ENCODE assay signal across 8 cellular contexts in genomic region chr11:83816572-83817187, GRCh38.
DNase-seq lines count a peak whose midpoint lies in the region; ATAC-seq and TF ChIP-seq lines count a peak whose summit lies in the region.

No MANE protein-coding gene starts in this region.

- BruUV-seq in HCT116 (replicated peaks; lab: Mats Ljungman, UMichigan): no TSS peak

- no peaks in the 10 kb centered on the region for H3K4me1 Mint-ChIP-seq in activated T-cell treated with anti-CD3 and anti-CD28 coated beads, Interleukin-2, amount 50 U/mL, for 72 hours (ENCODE audit: low read depth)

- DNase-seq in Ammon's horn (ENCODE audit: low spot score): peak; percentile 51
- no peak for DNase-seq in HCT116 (ENCODE audit: low read depth, low spot score)
- DNase-seq in SHP77 treated with DMSO at 0.1 percent for 48 hours (lab: John Stamatoyannopoulos, UW): peak; percentile 25
- DNase-seq in foreskin keratinocyte: no peak
- no peak for DNase-seq in HEK293T (ENCODE audit: extremely low spot score)
- no peak for DNase-seq in GM19238 (ENCODE audit: insufficient read length, low spot score)
- DNase-seq in activated T-cell treated with anti-CD3 and anti-CD28 coated beads, Interleukin-2, amount 50 U/mL, for 72 hours: no peak

- no peaks in the 10 kb centered on the region for H3K9me3 ChIP-seq in HCT116 (ENCODE audit: control insufficient read depth in 1 of 2, insufficient read depth in 1 of 2, low read depth in 1 of 2, low read length in 2 of 2)

- no peaks in the 10 kb centered on the region for H3K36me3 Mint-ChIP-seq in activated T-cell treated with anti-CD3 and anti-CD28 coated beads, Interleukin-2, amount 50 U/mL, for 72 hours (ENCODE audit: insufficient read depth in 2 of 2)

- peak; percentile 32; the same call in 1 of the 2 replicates for ATAC-seq in HCT116
- peak; percentile 38 for ATAC-seq in foreskin keratinocyte
- no peak for ATAC-seq in HG02798 (IDR thresholded peaks at IDR 0.05; ENCODE audit: poor library complexity, unreplicated experiment)
- ATAC-seq in activated T-cell treated with anti-CD3 and anti-CD28 coated beads, Interleukin-2, amount 50 U/mL, for 72 hours (replicated peaks in 1 of 2): no peak

- no peaks in the 10 kb centered on the region for H4K20me1 ChIP-seq in HCT116 (ENCODE audit: insufficient read depth)

- peaks cover 17% of the 10 kb centered on the region for H3K27me3 Mint-ChIP-seq in activated T-cell treated with anti-CD3 and anti-CD28 coated beads, Interleukin-2, amount 50 U/mL, for 72 hours (ENCODE audit: low read depth)

- POLR2A ChIA-PET in HCT116 (lab: Charles Lee): no interaction called here
- POLR2A ChIA-PET in HEK293T (lab: Yijun Ruan, JAX): no interaction called here

- H3K9me3 Mint-ChIP-seq in activated T-cell treated with anti-CD3 and anti-CD28 coated beads, Interleukin-2, amount 50 U/mL, for 72 hours: no peaks in the 10 kb centered on the region

- H3K27ac Mint-ChIP-seq in activated T-cell treated with anti-CD3 and anti-CD28 coated beads, Interleukin-2, amount 50 U/mL, for 72 hours: no peak overlapping the region

- no peak overlapping the region for H3K27ac ChIP-seq in HCT116 (ENCODE audit: low read depth, low read length)
- no peak overlapping the region for H3K27ac ChIP-seq in foreskin keratinocyte

- TF ChIP-seq CTCF in HCT116 (IDR thresholded peaks at IDR 0.05 in 2 of 3, conservative IDR thresholded peaks at IDR 0.05 in 1 of 3; ENCODE audit: borderline replicate concordance in 1 of 3, insufficient read depth in 1 of 3, low read depth in 2 of 3, low read length in 2 of 3): peak; percentile 31 to 70 (median 50); a peak in 4 of 6 replicates
- peak; percentile 79 for TF ChIP-seq CTCF in foreskin keratinocyte (conservative IDR thresholded peaks at IDR 0.05)

- H3K79me2 ChIP-seq in HCT116 (ENCODE audit: insufficient read depth, low read length): no peaks in the 10 kb centered on the region

- intact Hi-C loops in HCT116 (cut with micrococcal nuclease): loop anchor here (1.0 to 5.0 kb wide), 2 partner anchors 523 to 574 kb away; no protein-coding TSS in a partner anchor

- no peak overlapping the region for H3K4me3 ChIP-seq in HCT116 (replicated peaks in 1 of 2; ENCODE audit: low read depth in 1 of 2, low read length in 2 of 2)

- CTCF ChIA-PET in HCT116 (lab: Charles Lee): interaction anchor here (0.9 to 6.0 kb wide), 3 partner anchors 11 to 949 kb away, joined by 4 to 31 read pairs (median 5); no protein-coding TSS in a partner anchor
- CTCF ChIA-PET in HEK293T (lab: Yijun Ruan, JAX): interaction anchor here (1.3 to 2.1 kb wide), 2 partner anchors 524 to 581 kb away, joined by 4 to 6 read pairs; no protein-coding TSS in a partner anchor

- H3K4me1 ChIP-seq in HCT116 (ENCODE audit: control insufficient read depth in 1 of 2, insufficient read depth in 2 of 2, low read length in 2 of 2) (peaks cover 0 to 4% of the 10 kb centered on the region in 2 experiments; a peak in 1 of 4 replicates), foreskin keratinocyte (peaks cover 8% of the 10 kb centered on the region)

- no peaks in the 10 kb centered on the region for H3K9me2 ChIP-seq in HCT116 (ENCODE audit: insufficient read depth)

- H3K9ac ChIP-seq in HCT116 (ENCODE audit: low read length): no peak overlapping the region

- no peak overlapping the region for H2AFZ ChIP-seq in HCT116 (ENCODE audit: low read depth, low read length, poor library complexity, severe bottlenecking)

- H3K4me3 Mint-ChIP-seq in activated T-cell treated with anti-CD3 and anti-CD28 coated beads, Interleukin-2, amount 50 U/mL, for 72 hours: no peak overlapping the region

- no peak overlapping the region for H3K4me2 ChIP-seq in HCT116 (ENCODE audit: low read length)

- no peak for TF ChIP-seq POLR2A in HCT116 (IDR thresholded peaks at IDR 0.05; ENCODE audit: borderline replicate concordance, extremely low read depth, insufficient read depth, insufficient read length)

- peaks cover 21% of the 10 kb centered on the region for H3K27me3 ChIP-seq in HCT116 (ENCODE audit: insufficient read depth, low read length)
- no peaks in the 10 kb centered on the region for H3K27me3 ChIP-seq in foreskin keratinocyte

- H3K36me3 ChIP-seq in HCT116 (ENCODE audit: control insufficient read depth in 1 of 2, insufficient read depth in 2 of 2, low read length in 2 of 2): no peaks in the 10 kb centered on the region

- peak; percentile 69 for TF ChIP-seq RAD21 in HCT116 (IDR thresholded peaks at IDR 0.05; ENCODE audit: low read depth)

- RAD21 ChIA-PET in HCT116 (lab: Charles Lee; ENCODE audit: low non-redundant PET in 1 of 2, low total read pairs in 2 of 2, uncharacterized antibody in 2 of 2, unreplicated experiment in 2 of 2): no interaction called here

TF ChIP-seq in HCT116, 20 proteins besides CTCF, POLR2A, EP300 and RAD21 (continues in another document):
- TF ChIP-seq SIN3A (IDR thresholded peaks at IDR 0.05; ENCODE audit: low read depth): no peak
- no peak for TF ChIP-seq ZBTB33 (IDR thresholded peaks at IDR 0.05; ENCODE audit: extremely low read depth, insufficient replicate concordance, low read length)
- no peak for TF ChIP-seq YY1 (IDR thresholded peaks at IDR 0.05; ENCODE audit: extremely low read depth, insufficient replicate concordance, low read depth, low read length)
- TF ChIP-seq CBX3 (IDR thresholded peaks at IDR 0.05; ENCODE audit: low read depth): no peak
- no peak for TF ChIP-seq MAX (IDR thresholded peaks at IDR 0.05)
- TF ChIP-seq ELF1 (IDR thresholded peaks at IDR 0.05; ENCODE audit: borderline replicate concordance, low read depth): no peak
- no peak for TF ChIP-seq EZH2phosphoT487 (IDR thresholded peaks at IDR 0.05; ENCODE audit: borderline replicate concordance)
- no peak for TF ChIP-seq SP1 (IDR thresholded peaks at IDR 0.05; ENCODE audit: low read depth)
- no peak for TF ChIP-seq JUND (IDR thresholded peaks at IDR 0.05)
- no peak for TF ChIP-seq TCF7L2 (IDR thresholded peaks at IDR 0.05; ENCODE audit: borderline replicate concordance, extremely low read depth, insufficient read depth, insufficient read length)
- TF ChIP-seq ZFX (IDR thresholded peaks at IDR 0.05): no peak
- TF ChIP-seq CEBPB (IDR thresholded peaks at IDR 0.05; ENCODE audit: low read depth): no peak
- TF ChIP-seq EGR1 (IDR thresholded peaks at IDR 0.05; ENCODE audit: low read depth): no peak
- TF ChIP-seq EZH2 (IDR thresholded peaks at IDR 0.05): no peak

TF ChIP-seq in HEK293T, 16 proteins besides CTCF, POLR2A, EP300 and RAD21:
- TF ChIP-seq FOXM1 (IDR thresholded peaks at IDR 0.05; ENCODE audit: borderline replicate concordance): no peak
- TF ChIP-seq ZNF384 (IDR thresholded peaks at IDR 0.05): no peak
- no peak for TF ChIP-seq HDGF (IDR thresholded peaks at IDR 0.05; ENCODE audit: borderline replicate concordance)
- TF ChIP-seq BHLHE40 (IDR thresholded peaks at IDR 0.05; ENCODE audit: borderline replicate concordance): no peak
- no peak for TF ChIP-seq SUZ12 (IDR thresholded peaks at IDR 0.05)
- TF ChIP-seq TARDBP (IDR thresholded peaks at IDR 0.05): no peak
- no peak for TF ChIP-seq PKNOX1 (IDR thresholded peaks at IDR 0.05)
- no peak for TF ChIP-seq ELF4 (IDR thresholded peaks at IDR 0.05)
- no peak for TF ChIP-seq SP1 (IDR thresholded peaks at IDR 0.05)
- TF ChIP-seq ARNT (IDR thresholded peaks at IDR 0.05): no peak
- TF ChIP-seq FOXK2 (IDR thresholded peaks at IDR 0.05): no peak
- TF ChIP-seq L3MBTL2 (conservative IDR thresholded peaks at IDR 0.05): no peak
- no peak for TF ChIP-seq FOXA1 (IDR thresholded peaks at IDR 0.05)
- TF ChIP-seq LEF1 (IDR thresholded peaks at IDR 0.05; ENCODE audit: borderline replicate concordance): no peak
- TF ChIP-seq CTBP1 (IDR thresholded peaks at IDR 0.05; ENCODE audit: borderline replicate concordance): no peak
- no peak for TF ChIP-seq NFRKB (IDR thresholded peaks at IDR 0.05)

Comparison
In these comparisons a context has a peak if more than half of its experiments do, and no peak if none do; other contexts are left out.
1. DNase-seq: peak in Ammon's horn (single experiment) and SHP77 treated with DMSO at 0.1 percent for 48 hours (single experiment); none in HCT116 (single experiment), foreskin keratinocyte (0 of 2), HEK293T (single experiment), GM19238 (single experiment) and activated T-cell treated with anti-CD3 and anti-CD28 coated beads, Interleukin-2, amount 50 U/mL, for 72 hours (0 of 2).
2. ATAC-seq: peak in HCT116 (single experiment) and foreskin keratinocyte (single experiment); none in HG02798 (single experiment) and activated T-cell treated with anti-CD3 and anti-CD28 coated beads, Interleukin-2, amount 50 U/mL, for 72 hours (0 of 2).